ENCODE assay signal across 8 cellular contexts in genomic region chr17:44689492-44690217, GRCh38. TPM values are rescaled to one million over a fixed set of nuclear protein-coding genes. Genes with fewer than 3 reads are reported as not detected.
DNase-seq lines count a peak whose midpoint lies in the region; ATAC-seq and TF ChIP-seq lines count a peak whose summit lies in the region.

A gene with protein sequence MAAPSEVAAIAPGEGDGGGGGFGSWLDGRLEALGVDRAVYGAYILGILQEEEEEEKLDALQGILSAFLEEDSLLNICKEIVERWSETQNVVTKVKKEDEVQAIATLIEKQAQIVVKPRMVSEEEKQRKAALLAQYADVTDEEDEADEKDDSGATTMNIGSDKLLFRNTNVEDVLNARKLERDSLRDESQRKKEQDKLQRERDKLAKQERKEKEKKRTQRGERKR (minus strand): TSS chr17:44689776. CDS start chr17:44689753, 23 bp downstream.

- H3K36me3 ChIP-seq in kidney epithelial cell (ENCODE audit: control insufficient read depth, insufficient read depth, low read length), result no peaks in the 10 kb centered on the region

- peak; percentile 83 for ATAC-seq in GM18907 (IDR thresholded peaks at IDR 0.05; ENCODE audit: unreplicated experiment)
- ATAC-seq in HG03354 (IDR thresholded peaks at IDR 0.05; ENCODE audit: poor library complexity, severe bottlenecking, unreplicated experiment), result peak; percentile 90

- in situ Hi-C loops in ACHN (cut with HindIII; ENCODE audit: low pct_ligation_motif_present, low pct_unique_long_range_greater_than_20kb, low sequenced_read_pairs), result no loop called here

- TF ChIP-seq CTCF in kidney epithelial cell (IDR thresholded peaks at IDR 0.05; ENCODE audit: insufficient read depth, low read length, poor library complexity, severe bottlenecking), result no peak

- no peaks in the 10 kb centered on the region for H3K27me3 ChIP-seq in kidney epithelial cell (ENCODE audit: control insufficient read depth, insufficient read depth, low read length)

- peak within 1 kb of the TSS; percentile 63 for H3K4me3 ChIP-seq in kidney epithelial cell (ENCODE audit: low read depth, low read length)

- peak; percentile 94 for DNase-seq in ACHN
- DNase-seq in NCI-H510A (lab: John Stamatoyannopoulos, UW), result peak; percentile 39
- DNase-seq in activated CD4-positive, CD25-positive, alpha-beta regulatory T cell treated with anti-CD3 and anti-CD28 coated beads, Interleukin-2, amount 50 U/mL, for 72 hours, result peak; percentile 93
- peak; percentile 87 for DNase-seq in cerebellum (ENCODE audit: low spot score)
- DNase-seq in kidney epithelial cell (ENCODE audit: low read depth), result peak; percentile 71
- DNase-seq in stimulated activated CD4-positive, alpha-beta T cell treated with anti-CD3 and anti-CD28 coated beads, Interleukin-15, amount 100 ng/mL, for 24 hours, result peak; percentile 93

RNA-seq across cellular contexts. Expression of the gene that starts here (rescaled TPM):
- 24.0 TPM for total RNA-seq in cerebellum
- total RNA-seq in kidney epithelial cell, result 22.7 and 23.6 TPM in 2 replicates

Comparison
In these comparisons a context has a peak if more than half of its experiments do, and no peak if none do; other contexts are left out.
1. Peak in every context shown above with its lines: DNase-seq, ATAC-seq and H3K4me3 ChIP-seq.
2. DNase-seq: peak in every context shown above with its lines; median percentile 94 in ACHN; 93 in activated CD4-positive, CD25-positive, alpha-beta regulatory T cell treated with anti-CD3 and anti-CD28 coated beads, Interleukin-2, amount 50 U/mL, for 72 hours; 93 in stimulated activated CD4-positive, alpha-beta T cell treated with anti-CD3 and anti-CD28 coated beads, Interleukin-15, amount 100 ng/mL, for 24 hours; 87 in cerebellum; 71 in kidney epithelial cell; 39 in NCI-H510A.